Comparison of ENCODE assay signal across 8 cellular contexts in genomic region chr4:25312496-25313193, GRCh38. TPM values are rescaled to one million over a fixed set of nuclear protein-coding genes. Genes with fewer than 3 reads are reported as not detected.
DNase-seq lines count a peak whose midpoint lies in the region; ATAC-seq and TF ChIP-seq lines count a peak whose summit lies in the region.

Gene ZCCHC4, plus strand, starts transcription at chr4:25312774. Its CDS starts 36 bp downstream, at chr4:25312810.

- no peaks in the 10 kb centered on the region for H3F3A ChIP-seq in GM23338 (replicated peaks; ENCODE audit: low read depth)

- H3K9me2 ChIP-seq in GM23338 (ENCODE audit: insufficient read depth), result peaks cover 7% of the 10 kb centered on the region; the same call in 1 of the 2 replicates

- H3K4me1 ChIP-seq in GM23338 (ENCODE audit: insufficient read depth), result no peaks in the 10 kb centered on the region

- H3K4me3 Mint-ChIP-seq in GM23338 (peak within 1 kb of the TSS; percentile 97), nephron (peak within 1 kb of the TSS; percentile 99 to 100 (median 99))
- peak within 1 kb of the TSS; percentile 99 for H3K4me3 Mint-ChIP-seq in activated T-helper 1 cell treated with anti-CD3 and anti-CD28 coated beads, Interleukin-12 subunit alpha, Interleukin-12 subunit beta, Interleukin-2, Interleukin-4 antibody, amounts not matched to agents 30 ng/mL and 10 ng/mL and 1 ng/mL, durations not matched to agents 14 hours and 24 hours and 36 hours
- peak within 1 kb of the TSS; percentile 92 for H3K4me3 Mint-ChIP-seq in stimulated activated naive CD8-positive, alpha-beta T cell treated with anti-CD3 and anti-CD28 coated beads, Interleukin-15, Interleukin-2, amounts not matched to agents 100 ng/mL and 50 ng/mL, for 24 hours

- peaks cover 3% of the 10 kb centered on the region; the same call in 1 of the 2 replicates for H3K36me3 ChIP-seq in GM23338 (ENCODE audit: insufficient read depth)

- peak within 1 kb of the TSS; percentile 93 for H3K27ac ChIP-seq in GM23338 (ENCODE audit: low read depth)

- H3K27me3 ChIP-seq in GM23338 (ENCODE audit: insufficient read depth), result no peaks in the 10 kb centered on the region

- no peaks in the 10 kb centered on the region for H3K27me3 Mint-ChIP-seq in GM23338 (ENCODE audit: insufficient read depth, low read depth, poor library complexity)
- H3K27me3 Mint-ChIP-seq in activated T-helper 1 cell treated with anti-CD3 and anti-CD28 coated beads, Interleukin-12 subunit alpha, Interleukin-12 subunit beta, Interleukin-2, Interleukin-4 antibody, amounts not matched to agents 30 ng/mL and 10 ng/mL and 1 ng/mL, durations not matched to agents 14 hours and 24 hours and 36 hours (ENCODE audit: insufficient read depth), result no peaks in the 10 kb centered on the region
- peaks cover 4% of the 10 kb centered on the region for H3K27me3 Mint-ChIP-seq in nephron (ENCODE audit: low read depth)
- H3K27me3 Mint-ChIP-seq in stimulated activated naive CD8-positive, alpha-beta T cell treated with anti-CD3 and anti-CD28 coated beads, Interleukin-15, Interleukin-2, amounts not matched to agents 100 ng/mL and 50 ng/mL, for 24 hours, result no peaks in the 10 kb centered on the region

- peak within 1 kb of the TSS; percentile 99 for H3K27ac Mint-ChIP-seq in GM23338
- peak within 1 kb of the TSS; percentile 92 for H3K27ac Mint-ChIP-seq in activated T-helper 1 cell treated with anti-CD3 and anti-CD28 coated beads, Interleukin-12 subunit alpha, Interleukin-12 subunit beta, Interleukin-2, Interleukin-4 antibody, amounts not matched to agents 30 ng/mL and 10 ng/mL and 1 ng/mL, durations not matched to agents 14 hours and 24 hours and 36 hours
- H3K27ac Mint-ChIP-seq in nephron, result peak within 1 kb of the TSS; percentile 91 to 99 (median 99)
- peak within 1 kb of the TSS; percentile 92 for H3K27ac Mint-ChIP-seq in stimulated activated naive CD8-positive, alpha-beta T cell treated with anti-CD3 and anti-CD28 coated beads, Interleukin-15, Interleukin-2, amounts not matched to agents 100 ng/mL and 50 ng/mL, for 24 hours

- no peaks in the 10 kb centered on the region; the same call in 1 of the 2 replicates for H4K20me1 ChIP-seq in GM23338 (replicated peaks; ENCODE audit: insufficient read depth)

- peaks cover 4% of the 10 kb centered on the region; the same call in 2 of the 3 replicates for H3K9me3 Mint-ChIP-seq in GM23338
- no peaks in the 10 kb centered on the region for H3K9me3 Mint-ChIP-seq in activated T-helper 1 cell treated with anti-CD3 and anti-CD28 coated beads, Interleukin-12 subunit alpha, Interleukin-12 subunit beta, Interleukin-2, Interleukin-4 antibody, amounts not matched to agents 30 ng/mL and 10 ng/mL and 1 ng/mL, durations not matched to agents 14 hours and 24 hours and 36 hours
- H3K9me3 Mint-ChIP-seq in nephron, result no peaks in the 10 kb centered on the region
- no peaks in the 10 kb centered on the region for H3K9me3 Mint-ChIP-seq in stimulated activated naive CD8-positive, alpha-beta T cell treated with anti-CD3 and anti-CD28 coated beads, Interleukin-15, Interleukin-2, amounts not matched to agents 100 ng/mL and 50 ng/mL, for 24 hours

- intact Hi-C loops in activated T-helper 1 cell treated with anti-CD3 and anti-CD28 coated beads, Interleukin-12 subunit alpha, Interleukin-12 subunit beta, Interleukin-2, Interleukin-4 antibody, amounts not matched to agents 30 ng/mL and 10 ng/mL and 1 ng/mL, durations not matched to agents 14 hours and 24 hours and 36 hours (cut with micrococcal nuclease), result loop anchor here (1.0 to 10.0 kb wide), 12 partner anchors 9 to 1562 kb away; partner anchors contain the start of genes ANAPC4, PI4K2B, SEL1L3 and SEPSECS

- H3K36me3 Mint-ChIP-seq in GM23338 (ENCODE audit: low read depth) (peaks cover 9% of the 10 kb centered on the region; the same call in 1 of the 3 replicates), nephron (ENCODE audit: low read depth) (peaks cover 17% of the 10 kb centered on the region)
- H3K36me3 Mint-ChIP-seq in activated T-helper 1 cell treated with anti-CD3 and anti-CD28 coated beads, Interleukin-12 subunit alpha, Interleukin-12 subunit beta, Interleukin-2, Interleukin-4 antibody, amounts not matched to agents 30 ng/mL and 10 ng/mL and 1 ng/mL, durations not matched to agents 14 hours and 24 hours and 36 hours (ENCODE audit: low read depth), result peaks cover 2% of the 10 kb centered on the region
- peaks cover 23% of the 10 kb centered on the region for H3K36me3 Mint-ChIP-seq in stimulated activated naive CD8-positive, alpha-beta T cell treated with anti-CD3 and anti-CD28 coated beads, Interleukin-15, Interleukin-2, amounts not matched to agents 100 ng/mL and 50 ng/mL, for 24 hours (ENCODE audit: low read depth)

- TF ChIP-seq CTCF in GM23338 (conservative IDR thresholded peaks at IDR 0.05; ENCODE audit: low read depth in 2 of 2) (peak; percentile 91 to 95), nephron (IDR thresholded peaks at IDR 0.05; ENCODE audit: unreplicated experiment in 3 of 3) (peak; percentile 99 to 100 (median 100))

- H2AFZ ChIP-seq in GM23338, result peak within 1 kb of the TSS; percentile 69; the same call in 1 of the 2 replicates

- DNase-seq in ELF-1 (ENCODE audit: low read depth, low spot score) (peak; percentile 96), GM23338 (ENCODE audit: low spot score) (peak; percentile 91), LHCN-M2 (ENCODE audit: low read depth) (peak; percentile 87), RPMI7951 (ENCODE audit: low read depth) (peak; percentile 81), fibroblast of peridontal ligament (ENCODE audit: extremely low read depth) (peak; percentile 90)
- DNase-seq in activated T-helper 1 cell treated with anti-CD3 and anti-CD28 coated beads, Interleukin-12 subunit alpha, Interleukin-12 subunit beta, Interleukin-2, Interleukin-4 antibody, amounts not matched to agents 30 ng/mL and 10 ng/mL and 1 ng/mL, durations not matched to agents 14 hours and 24 hours and 36 hours (ENCODE audit: low spot score), result peak; percentile 87

- H3K79me2 ChIP-seq in GM23338 (replicated peaks; ENCODE audit: insufficient read depth), result no peaks in the 10 kb centered on the region

- H3K4me2 ChIP-seq in GM23338, result peak within 1 kb of the TSS; percentile 90

- ATAC-seq in GM23338, result peak; percentile 95

- peak within 1 kb of the TSS; percentile 81 for H3K4me3 ChIP-seq in GM23338

- H3K4me1 Mint-ChIP-seq in GM23338 (peaks cover 6% of the 10 kb centered on the region; the same call in 2 of the 3 replicates), nephron (peaks cover 6% of the 10 kb centered on the region)
- peaks cover 34% of the 10 kb centered on the region for H3K4me1 Mint-ChIP-seq in activated T-helper 1 cell treated with anti-CD3 and anti-CD28 coated beads, Interleukin-12 subunit alpha, Interleukin-12 subunit beta, Interleukin-2, Interleukin-4 antibody, amounts not matched to agents 30 ng/mL and 10 ng/mL and 1 ng/mL, durations not matched to agents 14 hours and 24 hours and 36 hours (ENCODE audit: low read depth)
- H3K4me1 Mint-ChIP-seq in stimulated activated naive CD8-positive, alpha-beta T cell treated with anti-CD3 and anti-CD28 coated beads, Interleukin-15, Interleukin-2, amounts not matched to agents 100 ng/mL and 50 ng/mL, for 24 hours (ENCODE audit: low read depth), result peaks cover 21% of the 10 kb centered on the region

TF ChIP-seq in GM23338, 12 proteins besides CTCF, POLR2A, EP300 and RAD21 (continues in another document):
- no peak for TF ChIP-seq REST (IDR thresholded peaks at IDR 0.05; ENCODE audit: unreplicated experiment)
- peak; percentile 30; the same call in 1 of the 2 replicates for TF ChIP-seq ZNF114 (CRISPR knock-in tag; IDR thresholded peaks at IDR 0.05)
- TF ChIP-seq POLR2AphosphoS5 (IDR thresholded peaks at IDR 0.05; ENCODE audit: low read depth), result peak; percentile 63
- TF ChIP-seq, protein P1, sequence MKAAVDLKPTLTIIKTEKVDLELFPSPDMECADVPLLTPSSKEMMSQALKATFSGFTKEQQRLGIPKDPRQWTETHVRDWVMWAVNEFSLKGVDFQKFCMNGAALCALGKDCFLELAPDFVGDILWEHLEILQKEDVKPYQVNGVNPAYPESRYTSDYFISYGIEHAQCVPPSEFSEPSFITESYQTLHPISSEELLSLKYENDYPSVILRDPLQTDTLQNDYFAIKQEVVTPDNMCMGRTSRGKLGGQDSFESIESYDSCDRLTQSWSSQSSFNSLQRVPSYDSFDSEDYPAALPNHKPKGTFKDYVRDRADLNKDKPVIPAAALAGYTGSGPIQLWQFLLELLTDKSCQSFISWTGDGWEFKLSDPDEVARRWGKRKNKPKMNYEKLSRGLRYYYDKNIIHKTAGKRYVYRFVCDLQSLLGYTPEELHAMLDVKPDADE (IDR thresholded peaks at IDR 0.05), result peak; percentile 91
- peak; percentile 80 for TF ChIP-seq CREB1 (CRISPR knock-in tag; IDR thresholded peaks at IDR 0.05; ENCODE audit: low read depth)

RNA-seq across cellular contexts. Expression of gene ZCCHC4, which starts in this region (rescaled TPM):
- total RNA-seq in GM23338 (2014; rRNA removed; shearing (Covaris generic)), result 17.9 and 22.4 TPM in 2 replicates
- polyA plus RNA-seq in GM23338 (2016; fragmentation: Nextera tagmentation; extraction: Ambion mirVana), result 8.7 and 11.3 TPM in 2 replicates
- total RNA-seq in LHCN-M2 (2014; rRNA removed), result 14.8 and 16.9 TPM in 2 replicates
- 3.9 TPM for polyA plus RNA-seq in LHCN-M2 (2012)
- total RNA-seq in RPMI7951 (2014; rRNA removed; shearing (Covaris generic)), result 9.7 and 11.9 TPM in 2 replicates
- 13.5 and 15.3 TPM in 2 replicates for total RNA-seq in activated T-helper 1 cell treated with anti-CD3 and anti-CD28 coated beads, Interleukin-12 subunit alpha, Interleukin-12 subunit beta, Interleukin-2, Interleukin-4 antibody, amounts not matched to agents 30 ng/mL and 10 ng/mL and 1 ng/mL, durations not matched to agents 14 hours and 24 hours and 36 hours

Comparison
In these comparisons a context has a peak if more than half of its experiments do, and no peak if none do; other contexts are left out.
1. Peak in every context shown above with its lines: DNase-seq, ATAC-seq, H3K4me3 ChIP-seq and H3K27ac ChIP-seq.